ENCODE assay signal across 15 cellular contexts in genomic region chr10:23172846-23173548, GRCh38. TPM values are rescaled to one million over a fixed set of nuclear protein-coding genes. Genes with fewer than 3 reads are reported as not detected.
A peak's percentile ranks its signal among the peaks of the same experiment; 100 is the strongest.
DNase-seq lines count a peak whose midpoint lies in the region; ATAC-seq and TF ChIP-seq lines count a peak whose summit lies in the region.
"Had no signal": no experiment of that assay in that cellular context is flagged by ENCODE, and none has a peak within 500 bp of the region (broad histone marks: within the 10 kb centered on the region; RNA-seq: fewer than 3 reads in every experiment).

No MANE protein-coding gene starts in this region.

- H3K27me3 Mint-ChIP-seq in Calu3 (ENCODE audit: unreplicated experiment) (peaks cover 89% of the 10 kb centered on the region), chondrocyte (ENCODE audit: low read depth) (peaks cover 77% of the 10 kb centered on the region), neural crest cell (ENCODE audit: low read depth) (peaks cover 96% of the 10 kb centered on the region)

- H3K4me3 Mint-ChIP-seq in Calu3 (ENCODE audit: low read depth, unreplicated experiment) (peak overlapping the region; percentile 44), chondrocyte (ENCODE audit: unreplicated experiment) (peak overlapping the region; percentile 16), neural crest cell (peak overlapping the region; percentile 47)
- H3K4me3 Mint-ChIP-seq: activated naive CD8-positive, alpha-beta T cell treated with anti-CD3 and anti-CD28 coated beads for 36 hours had no signal

- BruUV-seq in Calu3 (replicated peaks; lab: Mats Ljungman, UMichigan): no TSS peak

- no peak for TF ChIP-seq CTCF in Calu3 (IDR thresholded peaks at IDR 0.05; ENCODE audit: unreplicated experiment)
- TF ChIP-seq CTCF in chondrocyte (IDR thresholded peaks at IDR 0.05): no peak
- no peak for TF ChIP-seq CTCF in neural crest cell (conservative IDR thresholded peaks at IDR 0.05)
- no peak for TF ChIP-seq CTCF in gastroesophageal sphincter (IDR thresholded peaks at IDR 0.05)
- TF ChIP-seq CTCF in left lung (IDR thresholded peaks at IDR 0.05): no peak

- peaks cover 0 to 3% (median 0%) of the 10 kb centered on the region in 3 donors for H3K9me3 ChIP-seq in gastroesophageal sphincter
- no peaks in the 10 kb centered on the region for H3K9me3 ChIP-seq in left lung

- H3K36me3 ChIP-seq in H7 (replicated peaks; ENCODE audit: control insufficient read depth, insufficient read depth, low read length) (no peaks in the 10 kb centered on the region), gastroesophageal sphincter (no peaks in the 10 kb centered on the region), left lung (no peaks in the 10 kb centered on the region)

- H3K9me3 Mint-ChIP-seq in Calu3 (ENCODE audit: low read depth, unreplicated experiment): no peaks in the 10 kb centered on the region
- H3K9me3 Mint-ChIP-seq in chondrocyte (ENCODE audit: low read depth): no peaks in the 10 kb centered on the region
- H3K9me3 Mint-ChIP-seq in neural crest cell: no peaks in the 10 kb centered on the region
- H3K9me3 Mint-ChIP-seq: activated naive CD8-positive, alpha-beta T cell treated with anti-CD3 and anti-CD28 coated beads for 36 hours had no signal

- peak overlapping the region; percentile 24 for H3K4me3 ChIP-seq in H7 (ENCODE audit: insufficient read depth, low read depth, low read length)
- no peak overlapping the region for H3K4me3 ChIP-seq in gastroesophageal sphincter
- H3K4me3 ChIP-seq in left lung: no peak overlapping the region

- H3K4me1 Mint-ChIP-seq in Calu3 (ENCODE audit: low read depth, unreplicated experiment) (no peaks in the 10 kb centered on the region), chondrocyte (ENCODE audit: low read depth) (peaks cover 8% of the 10 kb centered on the region), neural crest cell (peaks cover 6% of the 10 kb centered on the region)
- H3K4me1 Mint-ChIP-seq: CD14-positive monocyte had no signal

- H3K4me1 ChIP-seq in gastroesophageal sphincter: peaks cover 0 to 22% (median 11%) of the 10 kb centered on the region in 3 donors
- H3K4me1 ChIP-seq in left lung: no peaks in the 10 kb centered on the region

- intact Hi-C loops in Calu3 (cut with micrococcal nuclease; ENCODE audit: unreplicated experiment): no loop called here
- intact Hi-C loops in left lung (cut with DNase I): no loop called here

- H3K27ac ChIP-seq in gastroesophageal sphincter: no peak overlapping the region
- no peak overlapping the region for H3K27ac ChIP-seq in left lung

- H3K27me3 ChIP-seq in H7 (ENCODE audit: control insufficient read depth, insufficient read depth, low read length) (peaks cover 96% of the 10 kb centered on the region), gastroesophageal sphincter (peaks cover 96% of the 10 kb centered on the region), left lung (peaks cover 49 to 100% of the 10 kb centered on the region in 2 donors)

- DNase-seq in Calu3 (no peak), H7 (peak; percentile 87), chondrocyte (ENCODE audit: low spot score) (no peak), neural crest cell (ENCODE audit: low read depth, low spot score) (no peak), SW480 (ENCODE audit: low spot score) (no peak), DMS114 treated with DMSO at 0.1 percent for 48 hours (lab: John Stamatoyannopoulos, UW; ENCODE audit: unreplicated experiment) (no peak), left lung (no peak)
- DNase-seq: activated naive CD8-positive, alpha-beta T cell treated with anti-CD3 and anti-CD28 coated beads for 36 hours; KG1 had no signal

- CTCF ChIA-PET in Calu3 (lab: Charles Lee): no interaction called here

- no peak for TF ChIP-seq EP300 in gastroesophageal sphincter (IDR thresholded peaks at IDR 0.05)

- no peak overlapping the region for H3K27ac Mint-ChIP-seq in Calu3 (ENCODE audit: unreplicated experiment)
- no peak overlapping the region for H3K27ac Mint-ChIP-seq in chondrocyte (ENCODE audit: unreplicated experiment)
- no peak overlapping the region for H3K27ac Mint-ChIP-seq in neural crest cell (ENCODE audit: unreplicated experiment)
- H3K27ac Mint-ChIP-seq: activated naive CD8-positive, alpha-beta T cell treated with anti-CD3 and anti-CD28 coated beads for 36 hours; CD14-positive monocyte had no signal

- H3K36me3 Mint-ChIP-seq in Calu3 (ENCODE audit: insufficient read depth, unreplicated experiment) (no peaks in the 10 kb centered on the region), chondrocyte (ENCODE audit: low read depth) (no peaks in the 10 kb centered on the region), neural crest cell (ENCODE audit: low read depth) (no peaks in the 10 kb centered on the region)
- H3K36me3 Mint-ChIP-seq: activated naive CD8-positive, alpha-beta T cell treated with anti-CD3 and anti-CD28 coated beads for 36 hours; CD14-positive monocyte had no signal

- 0% methylated on average over 2 to 14 of the region's 48 CpGs for WGBS in gastroesophageal sphincter (ENCODE audit: low coverage in 1 of 2), 2 donors

- ATAC-seq in gastroesophageal sphincter (no peak), left lung (no peak)

- TF ChIP-seq POLR2A in gastroesophageal sphincter (IDR thresholded peaks at IDR 0.05): no peak

RNA-seq across cellular contexts. Expression of gene PTF1A, which starts 19.1 kb away (rescaled TPM):
- total RNA-seq in Calu3 (2022): not detected in 2 replicates
- 0.38 and 0.48 TPM in 2 replicates for total RNA-seq in H7 (2014; rRNA removed; shearing (Covaris generic))
- not detected in 3 replicates for total RNA-seq in chondrocyte
- total RNA-seq in neural crest cell: 0.16 TPM in 1 of 2 replicates, not detected in the other
- not detected for total RNA-seq in gastroesophageal sphincter
- total RNA-seq in left lung: not detected
- total RNA-seq: activated CD8-positive, alpha-beta memory T cell treated with anti-CD3 and anti-CD28 coated beads for 36 hours; activated naive CD8-positive, alpha-beta T cell treated with anti-CD3 and anti-CD28 coated beads for 36 hours; fibroblast of villous mesenchyme; lower leg skin; posterior vena cava had no signal
